Comparison of ENCODE assay signal across 2 cellular contexts in the genomic region with DNA sequence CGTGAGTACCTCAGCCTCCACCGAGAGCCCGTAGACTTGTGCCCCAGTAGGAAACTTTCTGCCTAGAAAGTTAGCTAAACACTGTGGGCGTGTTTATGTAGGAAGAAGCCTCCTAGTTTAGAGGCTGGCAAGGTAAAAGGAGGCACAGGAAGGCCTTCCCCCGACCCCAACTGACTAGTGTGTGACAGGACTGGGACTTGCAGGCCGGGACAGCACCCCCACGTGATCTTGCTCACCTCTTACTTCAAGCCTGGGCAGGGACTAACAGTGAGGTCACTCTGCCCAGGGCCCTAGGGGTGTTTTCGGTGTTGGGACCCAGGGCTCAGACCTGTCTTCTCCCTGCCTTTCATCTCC.
TF ChIP-seq lines count a peak whose summit lies in the region.

No MANE protein-coding gene starts in this region.

TF ChIP-seq in A549, 52 proteins besides CTCF, POLR2A, EP300 and RAD21:
- TF ChIP-seq POLR2AphosphoS2 (conservative IDR thresholded peaks at IDR 0.05; ENCODE audit: low read length), result no peak
- TF ChIP-seq, protein P1, sequence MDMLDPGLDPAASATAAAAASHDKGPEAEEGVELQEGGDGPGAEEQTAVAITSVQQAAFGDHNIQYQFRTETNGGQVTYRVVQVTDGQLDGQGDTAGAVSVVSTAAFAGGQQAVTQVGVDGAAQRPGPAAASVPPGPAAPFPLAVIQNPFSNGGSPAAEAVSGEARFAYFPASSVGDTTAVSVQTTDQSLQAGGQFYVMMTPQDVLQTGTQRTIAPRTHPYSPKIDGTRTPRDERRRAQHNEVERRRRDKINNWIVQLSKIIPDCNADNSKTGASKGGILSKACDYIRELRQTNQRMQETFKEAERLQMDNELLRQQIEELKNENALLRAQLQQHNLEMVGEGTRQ (IDR thresholded peaks at IDR 0.05), result peak; percentile 40; the same call in 1 of the 2 replicates
- TF ChIP-seq ZNF302 (CRISPR knock-in tag; IDR thresholded peaks at IDR 0.05), result no peak
- TF ChIP-seq HOXB13 (CRISPR knock-in tag; IDR thresholded peaks at IDR 0.05; ENCODE audit: low read depth), result no peak
TF ChIP-seq in A549: peak in this region for 1.

TF ChIP-seq in HepG2, 621 proteins besides CTCF, POLR2A, EP300 and RAD21:
- no peak for TF ChIP-seq CHD2 (IDR thresholded peaks at IDR 0.05; ENCODE audit: low read depth, low read length)
- TF ChIP-seq, protein P2, sequence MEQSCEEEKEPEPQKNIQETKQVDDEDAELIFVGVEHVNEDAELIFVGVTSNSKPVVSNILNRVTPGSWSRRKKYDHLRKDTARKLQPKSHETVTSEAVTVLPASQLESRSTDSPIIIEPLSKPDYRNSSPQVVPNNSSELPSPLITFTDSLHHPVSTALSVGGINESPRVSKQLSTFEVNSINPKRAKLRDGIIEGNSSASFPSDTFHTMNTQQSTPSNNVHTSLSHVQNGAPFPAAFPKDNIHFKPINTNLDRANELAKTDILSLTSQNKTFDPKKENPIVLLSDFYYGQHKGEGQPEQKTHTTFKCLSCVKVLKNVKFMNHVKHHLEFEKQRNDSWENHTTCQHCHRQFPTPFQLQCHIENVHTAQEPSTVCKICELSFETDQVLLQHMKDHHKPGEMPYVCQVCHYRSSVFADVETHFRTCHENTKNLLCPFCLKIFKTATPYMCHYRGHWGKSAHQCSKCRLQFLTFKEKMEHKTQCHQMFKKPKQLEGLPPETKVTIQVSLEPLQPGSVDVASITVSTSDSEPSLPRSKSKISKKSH (CRISPR knock-in tag; IDR thresholded peaks at IDR 0.05; ENCODE audit: borderline replicate concordance), result no peak
- TF ChIP-seq ZBTB38 (CRISPR knock-in tag; IDR thresholded peaks at IDR 0.05), result no peak
- TF ChIP-seq ZNF598 (CRISPR knock-in tag; IDR thresholded peaks at IDR 0.05; ENCODE audit: borderline replicate concordance), result no peak
- TF ChIP-seq, protein P3, sequence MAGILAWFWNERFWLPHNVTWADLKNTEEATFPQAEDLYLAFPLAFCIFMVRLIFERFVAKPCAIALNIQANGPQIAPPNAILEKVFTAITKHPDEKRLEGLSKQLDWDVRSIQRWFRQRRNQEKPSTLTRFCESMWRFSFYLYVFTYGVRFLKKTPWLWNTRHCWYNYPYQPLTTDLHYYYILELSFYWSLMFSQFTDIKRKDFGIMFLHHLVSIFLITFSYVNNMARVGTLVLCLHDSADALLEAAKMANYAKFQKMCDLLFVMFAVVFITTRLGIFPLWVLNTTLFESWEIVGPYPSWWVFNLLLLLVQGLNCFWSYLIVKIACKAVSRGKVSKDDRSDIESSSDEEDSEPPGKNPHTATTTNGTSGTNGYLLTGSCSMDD (CRISPR knock-in tag; IDR thresholded peaks at IDR 0.05), result no peak
- no peak for TF ChIP-seq RAD51 (IDR thresholded peaks at IDR 0.05; ENCODE audit: borderline replicate concordance)
- no peak for TF ChIP-seq MAF1 (CRISPR knock-in tag; IDR thresholded peaks at IDR 0.05; ENCODE audit: borderline replicate concordance)
- TF ChIP-seq, protein P4, sequence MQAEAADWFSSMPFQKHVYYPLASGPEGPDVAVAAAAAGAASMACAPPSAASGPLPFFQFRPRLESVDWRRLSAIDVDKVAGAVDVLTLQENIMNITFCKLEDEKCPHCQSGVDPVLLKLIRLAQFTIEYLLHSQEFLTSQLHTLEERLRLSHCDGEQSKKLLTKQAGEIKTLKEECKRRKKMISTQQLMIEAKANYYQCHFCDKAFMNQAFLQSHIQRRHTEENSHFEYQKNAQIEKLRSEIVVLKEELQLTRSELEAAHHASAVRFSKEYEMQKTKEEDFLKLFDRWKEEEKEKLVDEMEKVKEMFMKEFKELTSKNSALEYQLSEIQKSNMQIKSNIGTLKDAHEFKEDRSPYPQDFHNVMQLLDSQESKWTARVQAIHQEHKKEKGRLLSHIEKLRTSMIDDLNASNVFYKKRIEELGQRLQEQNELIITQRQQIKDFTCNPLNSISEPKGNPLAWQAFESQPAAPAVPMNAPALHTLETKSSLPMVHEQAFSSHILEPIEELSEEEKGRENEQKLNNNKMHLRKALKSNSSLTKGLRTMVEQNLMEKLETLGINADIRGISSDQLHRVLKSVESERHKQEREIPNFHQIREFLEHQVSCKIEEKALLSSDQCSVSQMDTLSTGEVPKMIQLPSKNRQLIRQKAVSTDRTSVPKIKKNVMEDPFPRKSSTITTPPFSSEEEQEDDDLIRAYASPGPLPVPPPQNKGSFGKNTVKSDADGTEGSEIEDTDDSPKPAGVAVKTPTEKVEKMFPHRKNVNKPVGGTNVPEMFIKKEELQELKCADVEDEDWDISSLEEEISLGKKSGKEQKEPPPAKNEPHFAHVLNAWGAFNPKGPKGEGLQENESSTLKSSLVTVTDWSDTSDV (CRISPR knock-in tag; IDR thresholded peaks at IDR 0.05), result no peak
- no peak for TF ChIP-seq SRF (IDR thresholded peaks at IDR 0.05; ENCODE audit: low read depth, low read length)
